ENCODE assay signal across 17 cellular contexts in the genomic region with DNA sequence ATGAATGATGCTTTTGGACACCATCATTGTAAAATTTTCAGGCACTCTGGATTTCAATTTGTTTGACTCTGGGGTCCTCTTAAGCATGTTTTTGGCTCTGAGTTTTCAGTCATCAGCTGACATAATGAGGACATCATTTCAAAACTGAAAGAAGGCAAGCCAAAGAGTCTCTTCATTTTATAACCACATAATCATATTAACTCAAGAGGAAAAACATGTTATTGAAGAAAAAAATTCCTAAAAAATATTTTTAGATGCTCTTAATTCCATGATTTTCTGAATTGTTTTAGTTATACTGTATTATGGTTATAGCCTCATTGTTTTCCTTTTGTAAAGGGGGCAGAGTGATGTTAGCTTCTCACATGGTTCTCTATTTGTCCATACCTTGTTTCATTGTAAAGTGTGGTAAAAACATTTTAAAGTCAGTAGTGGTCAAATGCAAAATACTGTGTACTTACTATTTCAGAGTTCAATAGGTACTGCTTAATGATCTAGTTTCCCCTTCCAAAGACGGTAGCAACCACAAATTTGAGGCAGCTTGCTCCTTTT.
DNase-seq lines count a peak whose midpoint lies in the region; ATAC-seq, FAIRE-seq and TF ChIP-seq lines count a peak whose summit lies in the region.
"Had no signal": no experiment of that assay in that cellular context is flagged by ENCODE, and none has a peak within 500 bp of the region (broad histone marks: within the 10 kb centered on the region; RNA-seq: fewer than 3 reads in every experiment).

No MANE protein-coding gene starts in this region.

- ATAC-seq in GM18909 (IDR thresholded peaks at IDR 0.05; ENCODE audit: poor library complexity, unreplicated experiment) (peak; percentile 77), GM21528 (IDR thresholded peaks at IDR 0.05; ENCODE audit: low FRiP score, unreplicated experiment) (peak; percentile 69), HG02981 (IDR thresholded peaks at IDR 0.05; ENCODE audit: unreplicated experiment) (peak; percentile 76), sciatic nerve (peak; percentile 67), pancreas (no peak), PC-3 (no peak)
- ATAC-seq: foreskin keratinocyte; naive thymus-derived CD4-positive, alpha-beta T cell had no signal

- BruUV-seq in PC-3 (replicated peaks; lab: Mats Ljungman, UMichigan): no TSS peak

- H3K4me2 ChIP-seq in PC-3 (ENCODE audit: low read length): no peak overlapping the region

- no peak overlapping the region for H2AFZ ChIP-seq in PC-3 (ENCODE audit: low read length)

- H4K20me1 ChIP-seq in PC-3 (ENCODE audit: low read length): no peaks in the 10 kb centered on the region

- no peak overlapping the region for H3K9ac ChIP-seq in PC-3 (ENCODE audit: low read length)

- H3K4me3 ChIP-seq in pancreas (no peak overlapping the region), PC-3 (ENCODE audit: low read length) (no peak overlapping the region)
- H3K4me3 ChIP-seq: prostate gland, stomach had no signal

- DNase-seq in sciatic nerve (ENCODE audit: low spot score) (no peak), pancreas (no peak), NCI-H2171 treated with DMSO at 0.1 percent for 48 hours (lab: John Stamatoyannopoulos, UW) (no peak), PC-3 (no peak)
- DNase-seq: activated CD4-positive, alpha-beta T cell treated with anti-CD3 and anti-CD28 coated beads, Interleukin-2, amount 50 U/mL, for 48 hours; DMS 273 treated with DMSO at 0.1 percent for 48 hours; foreskin keratinocyte; naive thymus-derived CD4-positive, alpha-beta T cell; NCI-H2081; NCI-H748 treated with DMSO at 0.1 percent for 48 hours; stomach; SW 1271 had no signal

- FAIRE-seq in pancreas (lab: Jason Lieb, UNC): no peak
- FAIRE-seq: urothelium cell line had no signal

- H3K27me3 ChIP-seq in pancreas (no peaks in the 10 kb centered on the region), PC-3 (ENCODE audit: low read length) (no peaks in the 10 kb centered on the region)
- H3K27me3 ChIP-seq: foreskin keratinocyte, stomach had no signal

- no peaks in the 10 kb centered on the region for H3K4me1 ChIP-seq in pancreas
- no peaks in the 10 kb centered on the region for H3K4me1 ChIP-seq in PC-3 (ENCODE audit: insufficient read depth, low read length)
- H3K4me1 ChIP-seq: foreskin keratinocyte, prostate gland, stomach had no signal

- H3K36me3 ChIP-seq in pancreas (no peaks in the 10 kb centered on the region), PC-3 (ENCODE audit: low read depth, low read length) (no peaks in the 10 kb centered on the region)
- H3K36me3 ChIP-seq: prostate gland, stomach had no signal

- CTCF ChIA-PET in PC-3 (lab: Charles Lee): no interaction called here

- intact Hi-C loops in sciatic nerve (cut with DNase I) (no loop called here), pancreas (cut with DNase I) (no loop called here), PC-3 (cut with micrococcal nuclease) (no loop called here)

- no peaks in the 10 kb centered on the region for H3F3A ChIP-seq in PC-3 (ENCODE audit: low read length, unreplicated experiment)

- H3K27ac ChIP-seq in pancreas (no peak overlapping the region), PC-3 (ENCODE audit: low read length) (no peak overlapping the region)
- H3K27ac ChIP-seq: foreskin keratinocyte, prostate gland, stomach had no signal

- 55 to 57% methylated on average over 1 of the region's 1 CpG for WGBS in pancreas, 2 donors

- H3K9me2 ChIP-seq in PC-3 (replicated peaks; ENCODE audit: low read length): no peaks in the 10 kb centered on the region

- H3K79me2 ChIP-seq in PC-3 (ENCODE audit: low read length): no peaks in the 10 kb centered on the region

- no peaks in the 10 kb centered on the region for H3K9me3 ChIP-seq in pancreas
- no peaks in the 10 kb centered on the region for H3K9me3 ChIP-seq in PC-3 (ENCODE audit: low read length)
- H3K9me3 ChIP-seq: prostate gland, stomach had no signal

- no peak for TF ChIP-seq CTCF in pancreas (IDR thresholded peaks at IDR 0.05)
- no peak for TF ChIP-seq CTCF in PC-3 (conservative IDR thresholded peaks at IDR 0.05; ENCODE audit: low read depth, low read length)

- POLR2A ChIA-PET in PC-3 (lab: Charles Lee; ENCODE audit: unreplicated experiment): no interaction called here

Comparison
In these comparisons a context has a peak if more than half of its experiments do, and no peak if none do; other contexts are left out.
1. ATAC-seq: peak in GM18909 (single experiment), GM21528 (single experiment), HG02981 (single experiment) and sciatic nerve (single experiment); none in pancreas (0 of 4) and PC-3 (single experiment).